In genomic region chr10:43308986-43309385, GRCh38 we compare ENCODE assay signal across 15 cellular contexts. TPM values are rescaled to one million over a fixed set of nuclear protein-coding genes. Genes with fewer than 3 reads are reported as not detected.
DNase-seq lines count a peak whose midpoint lies in the region; ATAC-seq and TF ChIP-seq lines count a peak whose summit lies in the region.
"Had no signal": no experiment of that assay in that cellular context is flagged by ENCODE, and none has a peak within 500 bp of the region (broad histone marks: within the 10 kb centered on the region; RNA-seq: fewer than 3 reads in every experiment).

No MANE protein-coding gene starts in this region.

- H3K4me3 ChIP-seq in IMR-90 (ENCODE audit: insufficient read depth, low read depth, low read length) (no peak overlapping the region), dorsolateral prefrontal cortex (peak overlapping the region in 1 of 59 donors; percentile 25), liver (ENCODE audit: low read depth in 1 of 3, low read length in 3 of 3) (no peak overlapping the region)
- H3K4me3 ChIP-seq: psoas muscle, uterus had no signal

- intact Hi-C loops in IMR-90 (cut with micrococcal nuclease), result no loop called here
- intact Hi-C loops in dorsolateral prefrontal cortex (cut with DNase I), result no loop called here

- no peak overlapping the region for H3K14ac ChIP-seq in IMR-90 (replicated peaks; ENCODE audit: low read depth, low read length)

- H3K4me2 ChIP-seq in IMR-90 (ENCODE audit: low read depth, low read length), result no peak overlapping the region

- H2BK5ac ChIP-seq in IMR-90 (ENCODE audit: low read depth, low read length, poor library complexity, severe bottlenecking), result no peak overlapping the region

- TF ChIP-seq POLR2A in IMR-90 (IDR thresholded peaks at IDR 0.05; ENCODE audit: low read depth, low read length), result no peak

- H3K9me1 ChIP-seq in IMR-90 (ENCODE audit: insufficient read depth, low read length), result no peaks in the 10 kb centered on the region

- no peak for TF ChIP-seq RAD21 in IMR-90 (IDR thresholded peaks at IDR 0.05; ENCODE audit: low read length)
- TF ChIP-seq RAD21 in liver (IDR thresholded peaks at IDR 0.05), result no peak

- in situ Hi-C loops in IMR-90 (cut with MboI; ENCODE audit: low sequenced_read_pairs), result no loop called here

- peaks cover 0 to 8% (median 5%) of the 10 kb centered on the region in 3 donors for H3K27me3 Mint-ChIP-seq in immature natural killer cell (ENCODE audit: low read depth in 3 of 3)

- H2AFZ ChIP-seq in IMR-90 (replicated peaks; ENCODE audit: low read length, poor library complexity), result no peak overlapping the region

- H3K4me1 ChIP-seq in IMR-90 (ENCODE audit: control insufficient read depth, insufficient read depth, low read length) (no peaks in the 10 kb centered on the region), liver (ENCODE audit: control insufficient read depth in 4 of 4, insufficient read depth in 4 of 4, low read length in 3 of 4) (peaks cover 0 to 10% (median 6%) of the 10 kb centered on the region in 4 donors)
- H3K4me1 ChIP-seq: uterus had no signal

- no peaks in the 10 kb centered on the region for H3K79me1 ChIP-seq in IMR-90 (ENCODE audit: low read depth in 1 of 2, low read length in 2 of 2)

- no peak for ATAC-seq in IMR-90 (ENCODE audit: low read depth)
- ATAC-seq: Panc1, psoas muscle had no signal

- H3K27me3 ChIP-seq in IMR-90 (ENCODE audit: control insufficient read depth, insufficient read depth, low read length) (peaks cover 12% of the 10 kb centered on the region), dorsolateral prefrontal cortex (peaks cover 0 to 13% (median 0%) of the 10 kb centered on the region in 45 donors), liver (ENCODE audit: control insufficient read depth in 4 of 4, insufficient read depth in 4 of 4, low read length in 3 of 4) (no peaks in the 10 kb centered on the region)
- H3K27me3 ChIP-seq: uterus had no signal

- H2BK120ac ChIP-seq in IMR-90 (ENCODE audit: low read depth, low read length), result no peak overlapping the region

- no peak overlapping the region for H2BK20ac ChIP-seq in IMR-90 (ENCODE audit: low read depth, low read length)

- H3K36me3 Mint-ChIP-seq in immature natural killer cell, result no peaks in the 10 kb centered on the region
- H3K36me3 Mint-ChIP-seq: CD14-positive monocyte had no signal

- H2BK15ac ChIP-seq in IMR-90 (ENCODE audit: low read depth, low read length), result no peak overlapping the region

- no peak overlapping the region for H2AK5ac ChIP-seq in IMR-90 (ENCODE audit: low read depth, low read length)

- DNase-seq in IMR-90 (no peak), dorsolateral prefrontal cortex (peak in 7 of 10 donors; percentile 40 to 72 (median 56)), stromal cell of bone marrow (ENCODE audit: low read depth) (peak; percentile 24), middle frontal gyrus (ENCODE audit: extremely low spot score, low spot score) (no peak), NCI-H748 treated with DMSO at 0.1 percent for 48 hours (lab: John Stamatoyannopoulos, UW) (no peak), immature natural killer cell (no peak)
- DNase-seq: amniotic stem cell, NCI-H446, psoas muscle had no signal

- H3K27ac ChIP-seq in IMR-90 (ENCODE audit: insufficient read depth, low read length), result no peak overlapping the region
- H3K27ac ChIP-seq in dorsolateral prefrontal cortex, result peak overlapping the region in 47 of 59 donors; percentile 5 to 95 (median 58)
- H3K27ac ChIP-seq in liver (ENCODE audit: low read depth in 1 of 2, low read length in 2 of 2), result peak overlapping the region; percentile 53 to 81
- H3K27ac ChIP-seq: psoas muscle, uterus had no signal

- H3K36me3 ChIP-seq in IMR-90 (ENCODE audit: control insufficient read depth, insufficient read depth, low read length) (no peaks in the 10 kb centered on the region), liver (ENCODE audit: control insufficient read depth in 4 of 4, insufficient read depth in 3 of 4, low read depth in 1 of 4, low read length in 3 of 4) (no peaks in the 10 kb centered on the region)
- H3K36me3 ChIP-seq: uterus had no signal

- POLR2A ChIA-PET in IMR-90 (lab: Charles Lee; ENCODE audit: unreplicated experiment), result no interaction called here

- H3K4me1 Mint-ChIP-seq in immature natural killer cell, result peaks cover 11 to 19% of the 10 kb centered on the region in 2 donors

- H4K20me1 ChIP-seq in IMR-90 (ENCODE audit: insufficient read depth, low read length), result no peaks in the 10 kb centered on the region

- H4K91ac ChIP-seq in IMR-90 (ENCODE audit: insufficient read depth, low read depth, low read length), result no peak overlapping the region

- no peak overlapping the region for H4K8ac ChIP-seq in IMR-90 (ENCODE audit: low read depth in 2 of 2, low read length in 2 of 2)

- CTCF ChIA-PET in IMR-90 (lab: Yijun Ruan, JAX), result interaction anchor here (0.7 kb wide), 1 partner anchor 16 kb away, joined by 4 read pairs; no protein-coding TSS in a partner anchor

- no peak overlapping the region for H3K4me3 Mint-ChIP-seq in immature natural killer cell
- H3K4me3 Mint-ChIP-seq: CD14-positive monocyte; dendritic cell treated with granulocyte-macrophage colony-stimulating factor and Interleukin-4, amounts not matched to agents 40 ng/mL and 50 ng/mL, for 4 days; T-helper 1 cell treated with Interleukin-12 subunit alpha and Interleukin-12 subunit beta and Interleukin-4 antibody, amounts not matched to agents 30 μg/mL and 1 μg/mL, for 36 hours had no signal

- no peak overlapping the region for H4K5ac ChIP-seq in IMR-90 (ENCODE audit: low read depth, low read length)

- H3K27ac Mint-ChIP-seq in immature natural killer cell, result no peak overlapping the region
- H3K27ac Mint-ChIP-seq: CD14-positive monocyte; dendritic cell treated with granulocyte-macrophage colony-stimulating factor and Interleukin-4, amounts not matched to agents 40 ng/mL and 50 ng/mL, for 4 days; T-helper 1 cell treated with Interleukin-12 subunit alpha and Interleukin-12 subunit beta and Interleukin-4 antibody, amounts not matched to agents 30 μg/mL and 1 μg/mL, for 36 hours had no signal

- H2AK9ac ChIP-seq in IMR-90 (replicated peaks; ENCODE audit: low read depth, low read length, poor library complexity), result no peak overlapping the region

- no peak for TF ChIP-seq CTCF in IMR-90 (conservative IDR thresholded peaks at IDR 0.05; ENCODE audit: low read depth, low read length)
- peak in 3 of 56 donors; percentile 10 to 25 (median 18) for TF ChIP-seq CTCF in dorsolateral prefrontal cortex (IDR thresholded peaks at IDR 0.05 in 54 of 56, conservative IDR thresholded peaks at IDR 0.05 in 2 of 56; ENCODE audit: low read depth in 1 of 56, partially characterized antibody in 56 of 56)
- TF ChIP-seq CTCF in liver (IDR thresholded peaks at IDR 0.05; ENCODE audit: low read depth, low read length, missing input control), result no peak

- no peak overlapping the region for H3K18ac ChIP-seq in IMR-90 (ENCODE audit: low read depth, low read length)

- dilution Hi-C loops in IMR-90 (cut with HindIII; ENCODE audit: low sequenced_read_pairs, unreplicated experiment), result no loop called here

- H3K9me3 Mint-ChIP-seq in immature natural killer cell, result peaks cover 0 to 1% (median 0%) of the 10 kb centered on the region in 6 donors
- H3K9me3 Mint-ChIP-seq: dendritic cell treated with granulocyte-macrophage colony-stimulating factor and Interleukin-4, amounts not matched to agents 40 ng/mL and 50 ng/mL, for 4 days had no signal

- H3K9me3 ChIP-seq in IMR-90 (ENCODE audit: control insufficient read depth, insufficient read depth, low read length) (no peaks in the 10 kb centered on the region; the same call in 1 of the 2 replicates), liver (ENCODE audit: control insufficient read depth in 4 of 4, low read length in 3 of 4) (peaks cover 0 to 4% (median 0%) of the 10 kb centered on the region in 4 donors)
- H3K9me3 ChIP-seq: psoas muscle, uterus had no signal

- no peak overlapping the region for H3K4ac ChIP-seq in IMR-90 (ENCODE audit: low read depth, low read length)

- no TSS peak for BruUV-seq in IMR-90 (replicated peaks; lab: Mats Ljungman, UMichigan)

- H3K9ac ChIP-seq in IMR-90 (ENCODE audit: low read depth, low read length), result no peak overlapping the region
- H3K9ac ChIP-seq in liver (ENCODE audit: low read depth in 1 of 2, low read length in 2 of 2), result peak overlapping the region in 1 of 2 donors; percentile 66

- 34% methylated on average over 4 of the region's 7 CpGs; no CpG with 5 or more reads in 1 of the 2 experiments for WGBS in IMR-90 (ENCODE audit: extremely low coverage in 2 of 2, insufficient read length in 1 of 2), 2 experiments
- 34% methylated on average over 7 of the region's 7 CpGs for WGBS in liver

- H3K23ac ChIP-seq in IMR-90 (ENCODE audit: low read depth, low read length), result no peak overlapping the region

- H3K56ac ChIP-seq in IMR-90 (ENCODE audit: extremely low read depth, insufficient read depth, low read length), result no peak overlapping the region

TF ChIP-seq in IMR-90, 13 proteins besides CTCF, POLR2A, EP300 and RAD21:
- 0 out of 2 replicates have a peak, but pooled peaks have one; percentile 12 for TF ChIP-seq USF2 (IDR thresholded peaks at IDR 0.05; ENCODE audit: low read depth, low read length)
- no peak for TF ChIP-seq NFE2L2 (IDR thresholded peaks at IDR 0.05; ENCODE audit: low read depth, low read length)

TF ChIP-seq in liver, 16 proteins besides CTCF, POLR2A, EP300 and RAD21 (continues in another document):
- TF ChIP-seq ATF3 (IDR thresholded peaks at IDR 0.05) (no peak), JUND (IDR thresholded peaks at IDR 0.05) (no peak), EGR1 (IDR thresholded peaks at IDR 0.05; ENCODE audit: low read depth in 2 of 2) (no peak), SP1 (IDR thresholded peaks at IDR 0.05) (peak; percentile 81)

RNA-seq across cellular contexts. Expression of gene RASGEF1A, which starts 42.1 kb away (rescaled TPM):
- total RNA-seq in IMR-90 (2012; rRNA removed) (0.18 and 0.28 TPM in 2 replicates), dorsolateral prefrontal cortex (10 to 100 TPM; 16.3 to 54.4 (median 39.2) TPM), liver (under 1 TPM; 0.65 to 0.75 TPM)
- polyA plus RNA-seq in IMR-90 (2012; rRNA removed) (0.15 and 0.55 TPM in 2 replicates), liver (under 1 TPM; 0.22 to 0.27 TPM), immature natural killer cell (10 to 100 TPM in 1 of 3 donors, 1 to 10 TPM in 2; 4.4 to 11.6 (median 5.6) TPM)
- 0.10 and 0.29 TPM in 2 replicates for polyA plus RNA-seq in IMR-90 (2012; cell fraction: cytosol; rRNA removed)
- 0.44 and 0.64 TPM in 2 replicates for polyA plus RNA-seq in IMR-90 (2012; cell fraction: nucleus; rRNA removed; ENCODE audit: low replicate concordance)

Comparison
In these comparisons a context has a peak if more than half of its experiments do, and no peak if none do; other contexts are left out.
1. DNase-seq: peak in dorsolateral prefrontal cortex (7 of 10) and stromal cell of bone marrow (single experiment); none in IMR-90 (single experiment), middle frontal gyrus (single experiment), NCI-H748 treated with DMSO at 0.1 percent for 48 hours (single experiment) and immature natural killer cell (0 of 3).
2. RNA of gene RASGEF1A, which starts 42.1 kb away (total RNA-seq): 16.3 to 54.4 TPM in dorsolateral prefrontal cortex; 0.65 to 0.75 TPM in liver and 0.18 to 0.28 TPM in IMR-90; every median in the first group is over 4 times any median in the second.